ENCODE assay signal across 1 cellular context in the genomic region with DNA sequence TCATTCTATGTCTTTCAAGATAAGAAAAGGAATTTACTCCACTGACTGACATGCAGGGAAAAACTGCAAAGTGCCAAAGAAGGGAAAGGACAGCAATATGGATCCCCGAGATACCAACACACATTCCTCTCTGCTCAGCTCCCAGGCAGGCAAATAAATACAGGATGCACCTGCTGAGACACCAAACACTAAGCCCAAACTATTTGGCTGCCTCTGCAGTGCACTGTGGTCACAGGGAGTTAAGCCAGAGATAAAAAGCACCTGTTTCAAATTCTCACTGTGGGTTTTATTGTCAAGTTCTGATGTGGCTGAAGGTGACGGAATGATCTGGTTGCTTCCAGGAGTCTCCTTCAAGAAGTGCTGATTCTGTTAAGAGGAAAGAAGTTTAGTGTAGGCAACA.
TF ChIP-seq lines count a peak whose summit lies in the region.

No MANE protein-coding gene starts in this region.

TF ChIP-seq in WTC11, 78 proteins besides CTCF, POLR2A, EP300 and RAD21 (continued from another document):
- no peak for TF ChIP-seq ZNF281 (CRISPR knock-in tag; IDR thresholded peaks at IDR 0.05)
- no peak for TF ChIP-seq GABPB1 (CRISPR knock-in tag; IDR thresholded peaks at IDR 0.05)
